In the genomic region with DNA sequence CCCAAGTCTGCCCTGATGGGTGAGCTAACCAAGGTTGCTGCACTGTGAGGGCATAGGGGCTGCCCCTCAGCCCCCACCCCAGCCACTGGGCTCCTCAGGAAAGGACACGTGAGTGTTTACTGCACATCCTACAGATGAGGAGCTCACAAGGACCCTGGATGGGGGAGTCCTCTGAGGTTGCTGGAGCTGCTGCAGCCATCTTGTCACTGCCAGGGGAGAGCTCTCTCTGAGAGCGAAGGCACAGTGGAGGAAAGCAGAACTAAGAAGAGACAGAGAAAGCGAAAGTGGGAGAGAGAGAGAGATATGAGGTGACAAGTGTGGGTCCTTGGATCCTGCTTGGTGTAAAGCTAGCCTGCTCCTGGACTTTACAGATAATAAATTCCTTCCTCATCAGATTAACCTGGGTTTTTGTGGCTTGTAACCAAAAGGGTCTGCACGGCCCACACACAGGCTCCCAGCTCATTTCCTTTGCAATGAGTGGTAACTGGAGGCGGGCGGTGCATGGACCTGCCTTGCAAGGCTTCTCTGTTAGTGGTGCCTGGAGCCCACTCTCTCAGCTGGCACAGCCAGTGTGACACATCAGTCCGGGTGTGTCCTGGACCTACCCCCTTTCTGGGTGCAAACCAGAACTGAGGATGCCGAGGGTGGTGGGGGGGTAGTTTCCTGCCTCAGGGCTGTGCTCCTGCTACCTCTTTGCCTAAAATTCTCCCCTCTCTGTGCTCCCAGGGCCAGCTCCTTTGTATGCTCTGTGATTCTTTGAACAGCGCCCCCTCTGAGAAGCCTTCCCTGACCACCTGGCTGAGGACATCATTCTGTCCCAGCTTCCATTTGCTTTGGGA, we compare ENCODE assay signal across 8 cellular contexts. TPM values are rescaled to one million over a fixed set of nuclear protein-coding genes. Genes with fewer than 3 reads are reported as not detected.
DNase-seq lines count a peak whose midpoint lies in the region; ATAC-seq and TF ChIP-seq lines count a peak whose summit lies in the region.

No MANE protein-coding gene starts in this region.

- no peaks in the 10 kb centered on the region for H3K27me3 Mint-ChIP-seq in activated CD8-positive, alpha-beta T cell treated with anti-CD3 and anti-CD28 coated beads for 36 hours

- H3K4me1 ChIP-seq in SK-N-SH (ENCODE audit: control insufficient read depth in 1 of 2, insufficient read depth in 2 of 2, low read depth in 1 of 2, low read length in 1 of 2) = no peaks in the 10 kb centered on the region; a peak in 1 of 4 replicates

- H3K4me3 ChIP-seq in skin epidermis (no peak overlapping the region), SK-N-SH (ENCODE audit: low read depth in 2 of 2, low read length in 1 of 2) (no peak overlapping the region)

- no peaks in the 10 kb centered on the region for H3K9me3 ChIP-seq in SK-N-SH

- TF ChIP-seq RAD21 in SK-N-SH (IDR thresholded peaks at IDR 0.05; ENCODE audit: low read length) = no peak

- H3K9me3 Mint-ChIP-seq in activated CD8-positive, alpha-beta T cell treated with anti-CD3 and anti-CD28 coated beads for 36 hours = peaks cover 9% of the 10 kb centered on the region

- H4K20me1 ChIP-seq in SK-N-SH (ENCODE audit: insufficient read depth) = no peaks in the 10 kb centered on the region

- POLR2A ChIA-PET in activated CD8-positive, alpha-beta T cell treated with anti-CD3 and anti-CD28 coated beads for 36 hours (lab: Charles Lee) = interaction anchor here (0.8 to 9.5 kb wide), 10 partner anchors 13 to 314 kb away, joined by 3 to 59 read pairs (median 3); a partner anchor contains a TSS
- POLR2A ChIA-PET in SK-N-SH (lab: Yijun Ruan, JAX) = no interaction called here

- H3K27ac Mint-ChIP-seq in activated CD8-positive, alpha-beta T cell treated with anti-CD3 and anti-CD28 coated beads for 36 hours = peak overlapping the region; percentile 81

- no peak overlapping the region for H3K4me2 ChIP-seq in SK-N-SH

- no peak overlapping the region for H3K9ac ChIP-seq in SK-N-SH

- TF ChIP-seq CTCF in activated CD8-positive, alpha-beta T cell treated with anti-CD3 and anti-CD28 coated beads for 36 hours (IDR thresholded peaks at IDR 0.05) = no peak
- no peak for TF ChIP-seq CTCF in SK-N-SH (IDR thresholded peaks at IDR 0.05)

- no peaks in the 10 kb centered on the region for H3K9me2 ChIP-seq in SK-N-SH

- no peaks in the 10 kb centered on the region for H3K27me3 ChIP-seq in SK-N-SH (ENCODE audit: insufficient read depth)

- 73% methylated on average over 6 of the region's 9 CpGs for WGBS in SK-N-SH (ENCODE audit: low lambda C conversion rate)

- DNase-seq in CD1c-positive myeloid dendritic cell (ENCODE audit: extremely low spot score) (peak; percentile 55), SK-N-SH (no peak), ecto neural progenitor cell (ENCODE audit: low spot score) (no peak), T1000 (lab: John Stamatoyannopoulos, UW) (no peak)
- DNase-seq in activated CD8-positive, alpha-beta T cell treated with anti-CD3 and anti-CD28 coated beads for 36 hours = peak; percentile 80

- peak overlapping the region; percentile 53 for H3K4me3 Mint-ChIP-seq in activated CD8-positive, alpha-beta T cell treated with anti-CD3 and anti-CD28 coated beads for 36 hours

- H3K27ac ChIP-seq in skin epidermis (peak overlapping the region in 17 of 21 experiments; percentile 0 to 74 (median 48)), SK-N-SH (ENCODE audit: low read depth in 2 of 2, low read length in 1 of 2) (no peak overlapping the region)

- no peak for TF ChIP-seq EP300 in SK-N-SH (IDR thresholded peaks at IDR 0.05; ENCODE audit: borderline replicate concordance in 1 of 2, low read depth in 1 of 2, low read length in 1 of 2)

- H3F3A ChIP-seq in SK-N-SH (replicated peaks; ENCODE audit: insufficient read depth) = no peaks in the 10 kb centered on the region

- intact Hi-C loops in activated CD8-positive, alpha-beta T cell treated with anti-CD3 and anti-CD28 coated beads for 36 hours (cut with micrococcal nuclease) = loop anchor here (5.0 to 10.0 kb wide), 2 partner anchors 80 to 302 kb away; a partner anchor contains a TSS

- CTCF ChIA-PET in activated CD8-positive, alpha-beta T cell treated with anti-CD3 and anti-CD28 coated beads for 36 hours (lab: Charles Lee) = interaction anchor here (0.7 to 17.8 kb wide), 43 partner anchors 12 to 642 kb away, joined by 3 to 340 read pairs (median 7); a partner anchor contains a TSS
- CTCF ChIA-PET in SK-N-SH (lab: Yijun Ruan, JAX) = interaction anchor here (0.9 to 16.3 kb wide), 18 partner anchors 10 to 1315 kb away, joined by 3 to 326 read pairs (median 6); a partner anchor contains a TSS

- H3K79me2 ChIP-seq in SK-N-SH (ENCODE audit: insufficient read depth) = no peaks in the 10 kb centered on the region

- no peaks in the 10 kb centered on the region for H3K36me3 ChIP-seq in SK-N-SH (replicated peaks in 1 of 2; ENCODE audit: control insufficient read depth in 1 of 2, insufficient read depth in 2 of 2, low read length in 1 of 2)

- peaks cover 14% of the 10 kb centered on the region for H3K36me3 Mint-ChIP-seq in activated CD8-positive, alpha-beta T cell treated with anti-CD3 and anti-CD28 coated beads for 36 hours (ENCODE audit: low read depth)

- ATAC-seq in GM19455 (IDR thresholded peaks at IDR 0.05; ENCODE audit: unreplicated experiment) = peak; percentile 82
- peak; percentile 82 for ATAC-seq in HG03439 (IDR thresholded peaks at IDR 0.05; ENCODE audit: unreplicated experiment)
- ATAC-seq in activated CD8-positive, alpha-beta T cell treated with anti-CD3 and anti-CD28 coated beads for 36 hours = peak; percentile 81

- peaks cover 34% of the 10 kb centered on the region for H3K4me1 Mint-ChIP-seq in activated CD8-positive, alpha-beta T cell treated with anti-CD3 and anti-CD28 coated beads for 36 hours (ENCODE audit: low read depth)

- no peak overlapping the region for H2AFZ ChIP-seq in SK-N-SH (ENCODE audit: low read depth)

TF ChIP-seq in SK-N-SH, 30 proteins besides CTCF, POLR2A, EP300 and RAD21:
- no peak for TF ChIP-seq GATA2 (CRISPR knock-in tag; IDR thresholded peaks at IDR 0.05)
- TF ChIP-seq SIN3A (IDR thresholded peaks at IDR 0.05; ENCODE audit: borderline replicate concordance, low read depth, low read length) = no peak
- TF ChIP-seq NRF1 (IDR thresholded peaks at IDR 0.05; ENCODE audit: low read depth, low read length) = no peak
- no peak for TF ChIP-seq FOXM1 (IDR thresholded peaks at IDR 0.05; ENCODE audit: low read depth)
- TF ChIP-seq, protein P1, sequence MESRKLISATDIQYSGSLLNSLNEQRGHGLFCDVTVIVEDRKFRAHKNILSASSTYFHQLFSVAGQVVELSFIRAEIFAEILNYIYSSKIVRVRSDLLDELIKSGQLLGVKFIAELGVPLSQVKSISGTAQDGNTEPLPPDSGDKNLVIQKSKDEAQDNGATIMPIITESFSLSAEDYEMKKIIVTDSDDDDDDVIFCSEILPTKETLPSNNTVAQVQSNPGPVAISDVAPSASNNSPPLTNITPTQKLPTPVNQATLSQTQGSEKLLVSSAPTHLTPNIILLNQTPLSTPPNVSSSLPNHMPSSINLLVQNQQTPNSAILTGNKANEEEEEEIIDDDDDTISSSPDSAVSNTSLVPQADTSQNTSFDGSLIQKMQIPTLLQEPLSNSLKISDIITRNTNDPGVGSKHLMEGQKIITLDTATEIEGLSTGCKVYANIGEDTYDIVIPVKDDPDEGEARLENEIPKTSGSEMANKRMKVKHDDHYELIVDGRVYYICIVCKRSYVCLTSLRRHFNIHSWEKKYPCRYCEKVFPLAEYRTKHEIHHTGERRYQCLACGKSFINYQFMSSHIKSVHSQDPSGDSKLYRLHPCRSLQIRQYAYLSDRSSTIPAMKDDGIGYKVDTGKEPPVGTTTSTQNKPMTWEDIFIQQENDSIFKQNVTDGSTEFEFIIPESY (IDR thresholded peaks at IDR 0.05; ENCODE audit: borderline replicate concordance, low read depth) = no peak
- no peak for TF ChIP-seq RCOR1 (IDR thresholded peaks at IDR 0.05; ENCODE audit: low read length)
- no peak for TF ChIP-seq TCF12 (IDR thresholded peaks at IDR 0.05)
- TF ChIP-seq, protein P2, sequence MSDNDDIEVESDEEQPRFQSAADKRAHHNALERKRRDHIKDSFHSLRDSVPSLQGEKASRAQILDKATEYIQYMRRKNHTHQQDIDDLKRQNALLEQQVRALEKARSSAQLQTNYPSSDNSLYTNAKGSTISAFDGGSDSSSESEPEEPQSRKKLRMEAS (IDR thresholded peaks at IDR 0.05; ENCODE audit: low read depth) = no peak
- TF ChIP-seq FOXJ3 (CRISPR knock-in tag; IDR thresholded peaks at IDR 0.05) = no peak
- no peak for TF ChIP-seq NFIC (IDR thresholded peaks at IDR 0.05; ENCODE audit: borderline replicate concordance)

RNA-seq across cellular contexts. Expression of a gene that starts 14.2 kb away (rescaled TPM):
- total RNA-seq in activated CD8-positive, alpha-beta T cell treated with anti-CD3 and anti-CD28 coated beads for 36 hours = 10 to 100 TPM; 24.6 to 25.0 TPM
- not detected in 2 replicates for polyA plus RNA-seq in SK-N-SH (2012; rRNA removed)
- not detected in 2 replicates for polyA plus RNA-seq in SK-N-SH (2012; cell fraction: cytosol; rRNA removed)
- not detected in 2 replicates for polyA plus RNA-seq in SK-N-SH (2012; cell fraction: nucleus; rRNA removed)

RNA-seq across cellular contexts. Expression of a gene that starts 26.5 kb away (rescaled TPM):
- 1 to 10 TPM; 1.1 to 1.6 TPM for total RNA-seq in activated CD8-positive, alpha-beta T cell treated with anti-CD3 and anti-CD28 coated beads for 36 hours
- not detected in 2 replicates for polyA plus RNA-seq in SK-N-SH (2012; rRNA removed)
- polyA plus RNA-seq in SK-N-SH (2012; cell fraction: cytosol; rRNA removed) = under 0.01 and 0.01 TPM in 2 replicates
- polyA plus RNA-seq in SK-N-SH (2012; cell fraction: nucleus; rRNA removed) = 0.05 TPM in 1 of 2 replicates, not detected in the other

Comparison
In these comparisons a context has a peak if more than half of its experiments do, and no peak if none do; other contexts are left out.
1. DNase-seq: peak in CD1c-positive myeloid dendritic cell (single experiment) and activated CD8-positive, alpha-beta T cell treated with anti-CD3 and anti-CD28 coated beads for 36 hours (single experiment); none in SK-N-SH (single experiment), ecto neural progenitor cell (single experiment) and T1000 (single experiment).
2. H3K27ac ChIP-seq: peak in skin epidermis (17 of 21); none in SK-N-SH (0 of 2).
3. Peak in every context shown above with its lines, with median percentiles within 50 percentile points of each other: ATAC-seq.